ENCODE assay signal across 9 cellular contexts in genomic region chr11:65380460-65381126, GRCh38. TPM values are rescaled to one million over a fixed set of nuclear protein-coding genes. Genes with fewer than 3 reads are reported as not detected.
DNase-seq lines count a peak whose midpoint lies in the region; ATAC-seq, FAIRE-seq and TF ChIP-seq lines count a peak whose summit lies in the region.
"Had no signal": no experiment of that assay in that cellular context is flagged by ENCODE, and none has a peak within 500 bp of the region (broad histone marks: within the 10 kb centered on the region; RNA-seq: fewer than 3 reads in every experiment).

No MANE protein-coding gene starts in this region.

- peak overlapping the region; percentile 86 to 99 (median 95) for H3K4me2 ChIP-seq in BLaER1 treated with 17β-estradiol and CSF1 and Interleukin-3, amounts not matched to agents 10 nM and 100 nM

- DNase-seq in hippocampal formation (lab: John Stamatoyannopoulos, UW): no peak
- no peak for DNase-seq in NCI-H748 treated with DMSO at 0.1 percent for 48 hours (lab: John Stamatoyannopoulos, UW)
- DNase-seq in DMS79 (lab: John Stamatoyannopoulos, UW): no peak
- DNase-seq in HTR-8/SVneo (ENCODE audit: insufficient read length, low spot score): no peak

- FAIRE-seq in HTR-8/SVneo (lab: Jason Lieb, UNC): no peak

- H3K9me3 Mint-ChIP-seq in activated T-helper 17 cell treated with anti-CD3 and anti-CD28 coated beads, Interleukin-2, amount 50 U/mL, for 72 hours: no peaks in the 10 kb centered on the region

- no peaks in the 10 kb centered on the region for H4K20me1 ChIP-seq in BLaER1 treated with 17β-estradiol and CSF1 and Interleukin-3, amounts not matched to agents 10 nM and 100 nM

- peaks cover 21% of the 10 kb centered on the region for H3K4me1 Mint-ChIP-seq in activated T-helper 17 cell treated with anti-CD3 and anti-CD28 coated beads, Interleukin-2, amount 50 U/mL, for 72 hours

- H3K4me3 Mint-ChIP-seq in activated T-helper 17 cell treated with anti-CD3 and anti-CD28 coated beads, Interleukin-2, amount 50 U/mL, for 72 hours: peak overlapping the region; percentile 89

- no peaks in the 10 kb centered on the region for H3K9me3 ChIP-seq in BLaER1 treated with 17β-estradiol and CSF1 and Interleukin-3, amounts not matched to agents 10 nM and 100 nM (replicated peaks in 1 of 11)
- H3K9me3 ChIP-seq in mesodermal cell (ENCODE audit: control insufficient read depth, low read length): no peaks in the 10 kb centered on the region

- peak overlapping the region in 2 of 10 experiments; percentile 59 to 61; a peak in 3 of 20 replicates for H3K4me3 ChIP-seq in BLaER1 treated with 17β-estradiol and CSF1 and Interleukin-3, amounts not matched to agents 10 nM and 100 nM
- H3K4me3 ChIP-seq in mesodermal cell (ENCODE audit: extremely low read depth, insufficient read depth, low read length, poor library complexity, severe bottlenecking): no peak overlapping the region

- peak overlapping the region; percentile 83 to 90 (median 85); a peak in 18 of 22 replicates for H3K9ac ChIP-seq in BLaER1 treated with 17β-estradiol and CSF1 and Interleukin-3, amounts not matched to agents 10 nM and 100 nM

- WGBS in mesodermal cell (ENCODE audit: insufficient coverage in 2 of 2), 2 experiments: 95 to 98% methylated on average over 15 to 16 of the region's 17 CpGs

- peak overlapping the region in 10 of 11 experiments; percentile 86 to 97 (median 91); a peak in 20 of 22 replicates for H3K27ac ChIP-seq in BLaER1 treated with 17β-estradiol and CSF1 and Interleukin-3, amounts not matched to agents 10 nM and 100 nM
- peak overlapping the region; percentile 99 for H3K27ac ChIP-seq in mesodermal cell (ENCODE audit: low read depth, low read length, severe bottlenecking)

- no peaks in the 10 kb centered on the region for H3K36me3 ChIP-seq in BLaER1 treated with 17β-estradiol and CSF1 and Interleukin-3, amounts not matched to agents 10 nM and 100 nM
- H3K36me3 ChIP-seq in mesodermal cell (ENCODE audit: control insufficient read depth, insufficient read depth, low read length): no peaks in the 10 kb centered on the region

- peaks cover 82 to 91% (median 86%) of the 10 kb centered on the region in 10 experiments for H3K4me1 ChIP-seq in BLaER1 treated with 17β-estradiol and CSF1 and Interleukin-3, amounts not matched to agents 10 nM and 100 nM
- H3K4me1 ChIP-seq in mesodermal cell (ENCODE audit: control insufficient read depth, insufficient read depth, low read length, poor library complexity, severe bottlenecking): peaks cover 40% of the 10 kb centered on the region

- no peaks in the 10 kb centered on the region for H3K27me3 Mint-ChIP-seq in activated T-helper 17 cell treated with anti-CD3 and anti-CD28 coated beads, Interleukin-2, amount 50 U/mL, for 72 hours

- peaks cover 4% of the 10 kb centered on the region for H3K36me3 Mint-ChIP-seq in activated T-helper 17 cell treated with anti-CD3 and anti-CD28 coated beads, Interleukin-2, amount 50 U/mL, for 72 hours (ENCODE audit: low read depth)

- H3K27me3 ChIP-seq in BLaER1 treated with 17β-estradiol and CSF1 and Interleukin-3, amounts not matched to agents 10 nM and 100 nM: no peaks in the 10 kb centered on the region

- TF ChIP-seq CTCF in GM12872 (IDR thresholded peaks at IDR 0.05; ENCODE audit: insufficient read depth, low read depth, low read length): peak; percentile 18; the same call in 1 of the 3 replicates

- no peak for ATAC-seq in activated T-helper 17 cell treated with anti-CD3 and anti-CD28 coated beads, Interleukin-2, amount 50 U/mL, for 72 hours (replicated peaks)

- H3K27ac Mint-ChIP-seq in activated T-helper 17 cell treated with anti-CD3 and anti-CD28 coated beads, Interleukin-2, amount 50 U/mL, for 72 hours: peak overlapping the region; percentile 94

RNA-seq across cellular contexts. Expression of gene SLC25A45, which starts 1.9 kb away (rescaled TPM):
- total RNA-seq in activated T-helper 17 cell treated with anti-CD3 and anti-CD28 coated beads, Interleukin-2, amount 50 U/mL, for 72 hours: 10 to 100 TPM; 18.0 to 20.1 TPM
- 2.9 TPM for polyA plus RNA-seq in mesodermal cell (2013, experiment 1 of 2)
- 2.6 TPM for polyA plus RNA-seq in mesodermal cell (2013, experiment 2 of 2)

RNA-seq across cellular contexts. Expression of gene FRMD8, which starts 5.8 kb away (rescaled TPM):
- total RNA-seq in activated T-helper 17 cell treated with anti-CD3 and anti-CD28 coated beads, Interleukin-2, amount 50 U/mL, for 72 hours: 10 to 100 TPM; 49.6 to 52.1 TPM
- polyA plus RNA-seq in mesodermal cell (2013, experiment 1 of 2): 58.2 TPM
- 48.4 TPM for polyA plus RNA-seq in mesodermal cell (2013, experiment 2 of 2)

RNA-seq across cellular contexts. Expression of gene TIGD3, which starts 26.0 kb away (rescaled TPM):
- 1 to 10 TPM in 1 of 2 donors, under 1 TPM in 1; 0.95 to 1.5 TPM for total RNA-seq in activated T-helper 17 cell treated with anti-CD3 and anti-CD28 coated beads, Interleukin-2, amount 50 U/mL, for 72 hours
- polyA plus RNA-seq in mesodermal cell (2013, experiment 1 of 2): 0.81 TPM
- polyA plus RNA-seq in mesodermal cell (2013, experiment 2 of 2): 0.40 TPM
- total RNA-seq: subcutaneous adipose tissue had no signal

RNA-seq across cellular contexts. Expression of gene NEAT1, which starts 42.0 kb away (rescaled TPM):
- 1,000 to 10,000 TPM in 1 of 2 donors, 100 to 1,000 TPM in 1; 823 to 2,912 TPM for total RNA-seq in activated T-helper 17 cell treated with anti-CD3 and anti-CD28 coated beads, Interleukin-2, amount 50 U/mL, for 72 hours
- 32.4 TPM for polyA plus RNA-seq in mesodermal cell (2013, experiment 1 of 2)
- polyA plus RNA-seq in mesodermal cell (2013, experiment 2 of 2): 28.8 TPM

RNA-seq across cellular contexts. Expression of gene DPF2, which starts 46.9 kb away (rescaled TPM):
- 10 to 100 TPM; 66.0 to 89.5 TPM for total RNA-seq in activated T-helper 17 cell treated with anti-CD3 and anti-CD28 coated beads, Interleukin-2, amount 50 U/mL, for 72 hours
- 81.1 TPM for polyA plus RNA-seq in mesodermal cell (2013, experiment 1 of 2)
- polyA plus RNA-seq in mesodermal cell (2013, experiment 2 of 2): 73.7 TPM
